ENCODE assay signal across 21 cellular contexts in the genomic region with DNA sequence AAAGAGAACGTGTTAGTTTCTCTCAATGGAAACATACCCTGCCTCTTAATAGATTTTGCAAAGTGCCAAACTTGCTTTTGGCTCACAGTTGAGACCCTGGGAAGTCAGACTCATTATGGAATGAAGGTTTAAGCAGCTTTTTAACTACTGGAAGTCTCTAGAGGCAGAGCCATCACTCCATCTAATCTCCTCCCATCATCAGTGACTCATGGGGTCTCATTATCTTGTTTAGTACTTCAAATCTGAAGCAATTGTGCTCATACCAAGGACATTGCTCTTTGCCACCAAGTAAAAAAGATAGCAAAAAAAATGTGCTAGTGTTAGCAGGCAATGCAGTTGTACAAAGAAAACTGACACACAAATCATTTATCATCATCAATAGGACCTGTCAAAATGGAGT.
"Had no signal": no experiment of that assay in that cellular context is flagged by ENCODE, and none has a peak within 500 bp of the region (broad histone marks: within the 10 kb centered on the region; RNA-seq: fewer than 3 reads in every experiment).

No MANE protein-coding gene starts in this region.

- H3K36me3 ChIP-seq: SJSA1 had no signal

- H3K27me3 ChIP-seq: SJSA1 had no signal

- H3K27ac ChIP-seq: SJSA1, SK-N-MC had no signal

- DNase-seq: IMR-90, Karpas-422, KG1, MM.1S, NCI-H1092 treated with DMSO at 0.1 percent for 48 hours, NCI-H1417 treated with DMSO at 0.1 percent for 48 hours, NCI-H146, NCI-H1694 treated with DMSO at 0.1 percent for 48 hours, NCI-H1930, NCI-H2081, NCI-H2107, NCI-H2171 treated with DMSO at 0.1 percent for 48 hours, NCI-H345, NCI-H446 treated with DMSO at 0.1 percent for 48 hours, NCI-H510A treated with DMSO at 0.1 percent for 48 hours, NCI-H526, Right ventricle myocardium superior, RPMI8226, SIG-M5 had no signal

- H3K4me3 ChIP-seq: SJSA1, SK-N-MC had no signal
